In the genomic region with DNA sequence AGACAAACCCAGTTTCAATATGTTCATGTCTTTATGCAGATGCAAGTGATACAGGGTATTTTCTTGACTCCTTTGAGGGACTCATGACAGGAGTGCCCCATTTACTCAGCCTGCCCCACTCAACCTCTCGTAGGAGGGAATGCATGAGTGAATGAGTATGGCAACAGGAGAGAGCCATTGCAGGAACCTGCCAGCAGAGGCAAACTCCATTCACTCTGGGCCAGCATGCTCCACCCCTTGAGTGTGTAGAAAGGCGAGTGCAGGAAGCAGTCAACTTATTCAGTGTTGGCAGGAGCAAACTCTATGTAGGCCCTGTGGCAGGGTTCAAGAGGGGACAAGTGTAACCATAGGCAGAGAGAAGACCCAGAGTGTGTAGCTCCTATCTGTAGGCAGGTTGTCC, we compare ENCODE assay signal across 25 cellular contexts.
"Had no signal": no experiment of that assay in that cellular context is flagged by ENCODE, and none has a peak within 500 bp of the region (broad histone marks: within the 10 kb centered on the region; RNA-seq: fewer than 3 reads in every experiment).

No MANE protein-coding gene starts in this region.

- FAIRE-seq: RCC 7860 had no signal

- H3K4me3 Mint-ChIP-seq: activated B cell treated with CpG ODN at 0.5 μM for 24 hours; activated CD4-positive, alpha-beta T cell treated with anti-CD3 and anti-CD28 coated beads, Interleukin-2, amount 10 ng/mL, durations not matched to agents 24 days and 14 days; activated naive CD4-positive, alpha-beta T cell treated with anti-CD3 and anti-CD28 coated beads, Interleukin-2, amount 10 ng/mL, durations not matched to agents 7 days and 5 days; activated naive CD8-positive, alpha-beta T cell treated with anti-CD3 and anti-CD28 coated beads for 36 hours; activated T-helper 17 cell treated with anti-CD3 and anti-CD28 coated beads, Interleukin-2, amount 50 U/mL, for 72 hours; T-helper 1 cell treated with Interleukin-12 subunit alpha and Interleukin-12 subunit beta and Interleukin-4 antibody, amounts not matched to agents 30 μg/mL and 1 μg/mL, for 36 hours had no signal

- ATAC-seq: activated T-helper 17 cell treated with anti-CD3 and anti-CD28 coated beads, Interleukin-2, amount 50 U/mL, for 72 hours; PC-3 had no signal

- H3K27me3 ChIP-seq: brain microvascular endothelial cell, cardiac muscle cell, SJSA1 had no signal

- H3K9me3 ChIP-seq: SJSA1 had no signal

- H3K27me3 Mint-ChIP-seq: activated B cell treated with CpG ODN at 0.5 μM for 24 hours; activated CD4-positive, alpha-beta T cell treated with anti-CD3 and anti-CD28 coated beads, Interleukin-2, amount 10 ng/mL, durations not matched to agents 24 days and 14 days; activated naive CD4-positive, alpha-beta T cell treated with anti-CD3 and anti-CD28 coated beads, Interleukin-2, amount 10 ng/mL, durations not matched to agents 7 days and 5 days; activated naive CD8-positive, alpha-beta T cell treated with anti-CD3 and anti-CD28 coated beads for 36 hours; activated T-helper 17 cell treated with anti-CD3 and anti-CD28 coated beads, Interleukin-2, amount 50 U/mL, for 72 hours had no signal

- DNase-seq: activated B cell treated with CpG ODN at 0.5 μM for 24 hours; activated CD4-positive, alpha-beta T cell treated with anti-CD3 and anti-CD28 coated beads for 1 hour; activated CD4-positive, alpha-beta T cell treated with anti-CD3 and anti-CD28 coated beads, Interleukin-2, amount 10 ng/mL, durations not matched to agents 24 days and 14 days; activated CD4-positive, alpha-beta T cell treated with anti-CD3 and anti-CD28 coated beads, Interleukin-2, amount 50 U/mL, for 48 hours; activated CD8-positive, alpha-beta memory T cell treated with anti-CD3 and anti-CD28 coated beads for 24 hours; activated gamma-delta T cell; activated naive CD4-positive, alpha-beta T cell treated with anti-CD3 and anti-CD28 coated beads, Interleukin-2, amount 10 ng/mL, durations not matched to agents 7 days and 5 days; activated naive CD8-positive, alpha-beta T cell treated with anti-CD3 and anti-CD28 coated beads for 36 hours; activated T-cell treated with anti-CD3 and anti-CD28 coated beads for 4 hours; activated T-cell treated with anti-CD3 and anti-CD28 coated beads, Interleukin-2, amount 50 U/mL, for 48 hours; brain microvascular endothelial cell; MV-4-11; NCI-H1105; NCI-H1436; NCI-H1694 treated with DMSO at 0.1 percent for 48 hours; NCI-H2029 treated with DMSO at 0.1 percent for 48 hours; NCI-H510A treated with DMSO at 0.1 percent for 48 hours; NCI-H69; PC-3; SHP77 had no signal

- H3K4me1 ChIP-seq: SJSA1 had no signal

- H3K36me3 ChIP-seq: brain microvascular endothelial cell, cardiac muscle cell, SJSA1 had no signal

- H3K4me1 Mint-ChIP-seq: activated B cell treated with CpG ODN at 0.5 μM for 24 hours; activated CD4-positive, alpha-beta T cell treated with anti-CD3 and anti-CD28 coated beads, Interleukin-2, amount 10 ng/mL, durations not matched to agents 24 days and 14 days; activated naive CD4-positive, alpha-beta T cell treated with anti-CD3 and anti-CD28 coated beads, Interleukin-2, amount 10 ng/mL, durations not matched to agents 7 days and 5 days; activated naive CD8-positive, alpha-beta T cell treated with anti-CD3 and anti-CD28 coated beads for 36 hours; activated T-helper 17 cell treated with anti-CD3 and anti-CD28 coated beads, Interleukin-2, amount 50 U/mL, for 72 hours had no signal

- H3K4me3 ChIP-seq: cardiac muscle cell, SJSA1 had no signal

- H3K36me3 Mint-ChIP-seq: activated naive CD4-positive, alpha-beta T cell treated with anti-CD3 and anti-CD28 coated beads, Interleukin-2, amount 10 ng/mL, durations not matched to agents 7 days and 5 days; activated naive CD8-positive, alpha-beta T cell treated with anti-CD3 and anti-CD28 coated beads for 36 hours had no signal

- H3K27ac ChIP-seq: brain microvascular endothelial cell, cardiac muscle cell, SJSA1 had no signal

- H3K27ac Mint-ChIP-seq: activated B cell treated with CpG ODN at 0.5 μM for 24 hours; activated CD4-positive, alpha-beta T cell treated with anti-CD3 and anti-CD28 coated beads, Interleukin-2, amount 10 ng/mL, durations not matched to agents 24 days and 14 days; activated naive CD4-positive, alpha-beta T cell treated with anti-CD3 and anti-CD28 coated beads, Interleukin-2, amount 10 ng/mL, durations not matched to agents 7 days and 5 days; activated naive CD8-positive, alpha-beta T cell treated with anti-CD3 and anti-CD28 coated beads for 36 hours; activated T-helper 17 cell treated with anti-CD3 and anti-CD28 coated beads, Interleukin-2, amount 50 U/mL, for 72 hours; T-helper 1 cell treated with Interleukin-12 subunit alpha and Interleukin-12 subunit beta and Interleukin-4 antibody, amounts not matched to agents 30 μg/mL and 1 μg/mL, for 36 hours had no signal
